In genomic region chr3:174786825-174787224, GRCh38 we compare ENCODE assay signal across 32 cellular contexts.
"Had no signal": no experiment of that assay in that cellular context is flagged by ENCODE, and none has a peak within 500 bp of the region (broad histone marks: within the 10 kb centered on the region; RNA-seq: fewer than 3 reads in every experiment).

No MANE protein-coding gene starts in this region.

- H3K4me3 ChIP-seq: adrenal gland, ascending aorta, breast epithelium, cardiac muscle cell, coronary artery, dorsolateral prefrontal cortex, esophagus muscularis mucosa, gastroesophageal sphincter had no signal

- H3K4me1 ChIP-seq: adrenal gland, ascending aorta, breast epithelium, esophagus muscularis mucosa, gastroesophageal sphincter had no signal

- H3K9me3 ChIP-seq: adrenal gland, ascending aorta, breast epithelium, esophagus muscularis mucosa, gastroesophageal sphincter had no signal

- DNase-seq: activated B cell treated with CpG ODN at 0.5 μM for 24 hours; activated CD4-positive, alpha-beta memory T cell treated with anti-CD3 and anti-CD28 coated beads for 36 hours; activated CD4-positive, alpha-beta T cell treated with anti-CD3 and anti-CD28 coated beads for 36 hours; activated CD4-positive, alpha-beta T cell treated with anti-CD3 and anti-CD28 coated beads, Interleukin-2, amount 10 ng/mL, durations not matched to agents 24 days and 14 days; activated CD8-positive, alpha-beta memory T cell treated with anti-CD3 and anti-CD28 coated beads, Interleukin-2, amount 10 ng/mL, durations not matched to agents 7 days and 5 days; activated CD8-positive, alpha-beta memory T cell treated with anti-CD3 and anti-CD28 coated beads, Interleukin-2, amount 50 U/mL, for 4 hours; activated CD8-positive, alpha-beta T cell treated with anti-CD3 and anti-CD28 coated beads, Interleukin-2, amount 10 ng/mL, durations not matched to agents 7 days and 5 days; activated effector memory CD4-positive, alpha-beta T cell treated with anti-CD3 and anti-CD28 coated beads, Interleukin-2, amount 50 U/mL, for 16 hours; activated naive CD4-positive, alpha-beta T cell treated with anti-CD3 and anti-CD28 coated beads for 36 hours; activated naive CD8-positive, alpha-beta T cell treated with anti-CD3 and anti-CD28 coated beads for 36 hours; activated naive CD8-positive, alpha-beta T cell treated with anti-CD3 and anti-CD28 coated beads, Interleukin-2, amount 50 U/mL, for 24 hours; activated T-cell treated with anti-CD3 and anti-CD28 coated beads, Interleukin-2, amount 50 U/mL, for 1 hour; activated T-cell treated with anti-CD3 and anti-CD28 coated beads, Interleukin-2, amount 50 U/mL, for 48 hours; adrenal gland; amygdala; central memory CD4-positive, alpha-beta T cell; cerebellar nuclear complex; dorsolateral prefrontal cortex; effector memory CD4-positive, alpha-beta T cell; endodermal cell; erythroblast; foreskin keratinocyte; head of caudate nucleus; T-helper 1 cell; T-helper 17 cell had no signal

- H3K36me3 ChIP-seq: adrenal gland, ascending aorta, breast epithelium, cardiac muscle cell, esophagus muscularis mucosa, gastroesophageal sphincter had no signal

- H3K27ac ChIP-seq: adrenal gland, ascending aorta, breast epithelium, cardiac muscle cell, coronary artery, dorsolateral prefrontal cortex, esophagus muscularis mucosa, foreskin keratinocyte, gastroesophageal sphincter, VCaP had no signal
